Comparison of ENCODE assay signal across 19 cellular contexts in the genomic region with DNA sequence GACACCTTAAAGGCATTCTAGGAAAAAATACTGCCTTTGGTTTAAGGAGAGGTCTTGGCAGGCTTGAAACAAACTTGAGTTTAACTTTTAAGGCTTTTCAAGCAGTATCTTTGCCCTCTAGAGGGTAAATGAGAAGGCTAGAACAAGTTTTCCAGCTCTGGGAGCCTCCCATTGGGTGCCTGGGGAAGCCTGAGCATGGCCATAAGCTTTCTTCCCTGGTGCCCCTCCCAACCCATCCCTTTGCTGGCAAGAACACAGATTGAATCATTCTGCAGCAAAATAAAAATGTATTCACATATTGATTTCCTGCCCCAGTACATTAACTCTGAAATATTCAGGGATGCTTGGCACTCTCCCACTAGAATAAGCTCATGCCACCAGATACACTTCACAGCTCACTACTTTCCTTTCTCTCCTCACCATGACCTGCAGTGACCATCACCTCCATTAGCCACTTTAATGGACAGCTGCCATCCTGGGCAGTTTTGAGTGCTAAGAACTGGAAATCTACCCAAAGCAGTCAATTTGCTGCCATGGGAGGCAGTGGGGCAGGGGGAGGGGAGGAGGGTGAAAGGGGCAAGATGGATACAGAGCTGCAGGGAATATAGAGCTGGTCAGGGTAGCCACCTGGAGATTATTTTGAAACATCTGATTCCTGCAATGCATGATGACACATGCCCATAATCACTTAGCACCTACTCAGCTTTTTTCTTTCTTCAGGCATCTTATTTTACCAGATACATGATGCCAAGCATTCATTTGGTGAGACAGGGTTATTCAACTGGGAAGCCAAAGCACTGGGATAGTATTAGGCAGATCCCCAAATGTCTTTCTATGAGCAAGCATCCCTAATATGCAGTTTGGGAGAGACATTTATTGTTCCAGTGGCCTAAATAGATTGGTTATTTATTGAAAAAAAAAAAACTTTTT.
A peak's percentile ranks its signal among the peaks of the same experiment; 100 is the strongest.
DNase-seq lines count a peak whose midpoint lies in the region; ATAC-seq and TF ChIP-seq lines count a peak whose summit lies in the region.
"Had no signal": no experiment of that assay in that cellular context is flagged by ENCODE, and none has a peak within 500 bp of the region (broad histone marks: within the 10 kb centered on the region; RNA-seq: fewer than 3 reads in every experiment).

No MANE protein-coding gene starts in this region.

- peaks cover 0 to 3% of the 10 kb centered on the region in 2 donors for H3K4me1 ChIP-seq in breast epithelium
- H3K4me1 ChIP-seq in muscle layer of duodenum (ENCODE audit: control insufficient read depth in 1 of 2, insufficient read depth in 2 of 2, low read length in 2 of 2) = peaks cover 14 to 89% of the 10 kb centered on the region in 2 donors
- peaks cover 16 to 43% (median 23%) of the 10 kb centered on the region in 4 donors for H3K4me1 ChIP-seq in transverse colon

- no peak for TF ChIP-seq CTCF in breast epithelium (IDR thresholded peaks at IDR 0.05)
- TF ChIP-seq CTCF in MCF 10A (IDR thresholded peaks at IDR 0.05; ENCODE audit: unreplicated experiment) = no peak
- no peak for TF ChIP-seq CTCF in transverse colon (IDR thresholded peaks at IDR 0.05)

- in situ Hi-C loops in transverse colon (cut with MboI; ENCODE audit: low pct_ligation_motif_present in 1 of 4, low pct_unique_long_range_greater_than_20kb in 1 of 4, low sequenced_read_pairs in 3 of 4) = no loop called here

- intact Hi-C loops in breast epithelium (cut with DNase I; ENCODE audit: low total_unique reads) (no loop called here), MCF 10A (cut with micrococcal nuclease) (no loop called here), transverse colon (cut with DNase I; ENCODE audit: low total_unique reads) (no loop called here)

- no peaks in the 10 kb centered on the region for H3K9me3 Mint-ChIP-seq in MCF 10A (ENCODE audit: unreplicated experiment)
- H3K9me3 Mint-ChIP-seq: activated naive CD4-positive, alpha-beta T cell treated with anti-CD3 and anti-CD28 coated beads for 36 hours; CD4-positive, CD25-positive, alpha-beta regulatory T cell had no signal

- peaks cover 23% of the 10 kb centered on the region for H3K36me3 Mint-ChIP-seq in MCF 10A (ENCODE audit: insufficient read depth, unreplicated experiment)

- peak; percentile 37 for ATAC-seq in esophagus mucosa
- no peak for ATAC-seq in GM19324 (IDR thresholded peaks at IDR 0.05; ENCODE audit: low FRiP score, unreplicated experiment)

- no peaks in the 10 kb centered on the region for H3K27me3 ChIP-seq in breast epithelium
- no peaks in the 10 kb centered on the region for H3K27me3 ChIP-seq in muscle layer of duodenum (ENCODE audit: low read depth, low read length)
- H3K27me3 ChIP-seq in transverse colon = no peaks in the 10 kb centered on the region

- H3K4me3 ChIP-seq in breast epithelium = no peak overlapping the region
- H3K4me3 ChIP-seq in muscle layer of duodenum (ENCODE audit: low read depth in 1 of 2, low read length in 2 of 2) = no peak overlapping the region
- H3K4me3 ChIP-seq in transverse colon = no peak overlapping the region

- H3K27ac Mint-ChIP-seq in MCF 10A (ENCODE audit: low read depth, unreplicated experiment) = no peak overlapping the region
- H3K27ac Mint-ChIP-seq: activated naive CD4-positive, alpha-beta T cell treated with anti-CD3 and anti-CD28 coated beads for 36 hours; CD4-positive, CD25-positive, alpha-beta regulatory T cell had no signal

- no peak for TF ChIP-seq EP300 in transverse colon (IDR thresholded peaks at IDR 0.05; ENCODE audit: low read depth)

- CTCF ChIA-PET in MCF 10A (lab: Yijun Ruan, JAX) = interaction anchor here (0.5 to 3.0 kb wide), 9 partner anchors 8 to 1501 kb away, joined by 3 to 18 read pairs (median 3); no protein-coding TSS in a partner anchor

- H3K9me3 ChIP-seq in breast epithelium (no peaks in the 10 kb centered on the region), muscle layer of duodenum (ENCODE audit: control insufficient read depth in 1 of 2, low read length in 2 of 2) (no peaks in the 10 kb centered on the region), transverse colon (no peaks in the 10 kb centered on the region)

- H3K4me1 Mint-ChIP-seq in MCF 10A (ENCODE audit: insufficient read depth, unreplicated experiment) = peaks cover 6% of the 10 kb centered on the region

- BruUV-seq in MCF 10A (replicated peaks; lab: Mats Ljungman, UMichigan) = no TSS peak

- H3K36me3 ChIP-seq in breast epithelium = no peaks in the 10 kb centered on the region
- peaks cover 43 to 51% of the 10 kb centered on the region in 2 donors for H3K36me3 ChIP-seq in muscle layer of duodenum (ENCODE audit: control insufficient read depth in 1 of 2, insufficient read depth in 2 of 2, low read length in 2 of 2)
- H3K36me3 ChIP-seq in transverse colon = peaks cover 0 to 16% (median 3%) of the 10 kb centered on the region in 4 donors

- DNase-seq in breast epithelium (ENCODE audit: low spot score in 2 of 2) (no peak), MCF 10A (ENCODE audit: unreplicated experiment) (no peak), transverse colon (no peak), DMS153 treated with DMSO at 0.1 percent for 48 hours (lab: John Stamatoyannopoulos, UW; ENCODE audit: unreplicated experiment) (no peak)
- DNase-seq in stimulated activated naive CD4-positive, alpha-beta T cell treated with Interleukin-2 at 50 U/mL for 16 hours (lab: John Stamatoyannopoulos, UW) = no peak
- DNase-seq: activated CD8-positive, alpha-beta memory T cell treated with anti-CD3 and anti-CD28 coated beads, Interleukin-2, amount 50 U/mL, for 48 hours; activated naive CD4-positive, alpha-beta T cell treated with anti-CD3 and anti-CD28 coated beads for 36 hours; CD4-positive, CD25-positive, alpha-beta regulatory T cell; effector memory CD4-positive, alpha-beta T cell; islet precursor cell; Karpas-422; NCI-H146; NCI-H526; stimulated activated CD4-positive, alpha-beta T cell treated with anti-CD3 and anti-CD28 coated beads, Interleukin-15, amount 100 ng/mL, for 24 hours; T-helper 1 cell had no signal

- H3K4me3 Mint-ChIP-seq in MCF 10A (ENCODE audit: unreplicated experiment) = no peak overlapping the region
- H3K4me3 Mint-ChIP-seq: activated naive CD4-positive, alpha-beta T cell treated with anti-CD3 and anti-CD28 coated beads for 36 hours; CD4-positive, CD25-positive, alpha-beta regulatory T cell had no signal

- H3K27me3 Mint-ChIP-seq in MCF 10A (ENCODE audit: insufficient read depth, unreplicated experiment) = no peaks in the 10 kb centered on the region
- H3K27me3 Mint-ChIP-seq: CD4-positive, CD25-positive, alpha-beta regulatory T cell had no signal

- TF ChIP-seq POLR2A in breast epithelium (IDR thresholded peaks at IDR 0.05) (no peak), transverse colon (IDR thresholded peaks at IDR 0.05) (no peak)

- H3K27ac ChIP-seq in breast epithelium = peak overlapping the region; percentile 21 to 65
- peak overlapping the region; percentile 65 for H3K27ac ChIP-seq in muscle layer of duodenum (ENCODE audit: low read length)
- H3K27ac ChIP-seq in transverse colon = peak overlapping the region; percentile 25 to 88 (median 71)
- H3K27ac ChIP-seq: HL-60 had no signal

- POLR2A ChIA-PET in MCF 10A (lab: Yijun Ruan, JAX) = interaction anchor here (0.8 to 2.0 kb wide), 4 partner anchors 9 to 24 kb away, joined by 3 to 6 read pairs (median 4); no protein-coding TSS in a partner anchor
